Comparison of ENCODE assay signal across 3 cellular contexts in genomic region chr11:135027461-135027860, GRCh38.
TF ChIP-seq lines count a peak whose summit lies in the region.

No MANE protein-coding gene starts in this region.

TF ChIP-seq in A549, 52 proteins besides CTCF, POLR2A, EP300 and RAD21 (continued from another document):
- TF ChIP-seq REST (IDR thresholded peaks at IDR 0.05) (peak; percentile 91), RCOR1 (IDR thresholded peaks at IDR 0.05; ENCODE audit: low read depth, low read length) (no peak)

TF ChIP-seq in GM23338, 12 proteins besides CTCF, POLR2A, EP300 and RAD21:
- TF ChIP-seq ZNF462 (CRISPR knock-in tag; IDR thresholded peaks at IDR 0.05) (no peak), ETS1 (IDR thresholded peaks at IDR 0.05) (no peak), CREB1 (CRISPR knock-in tag; IDR thresholded peaks at IDR 0.05; ENCODE audit: low read depth) (peak; percentile 69; the same call in 1 of the 2 replicates), STAT1 (IDR thresholded peaks at IDR 0.05; ENCODE audit: unreplicated experiment) (no peak), EZH2 (IDR thresholded peaks at IDR 0.05; ENCODE audit: low read depth, unreplicated experiment) (no peak), ZNF331 (CRISPR knock-in tag; IDR thresholded peaks at IDR 0.05; ENCODE audit: low read depth) (no peak), EZH2phosphoT487 (IDR thresholded peaks at IDR 0.05; ENCODE audit: unreplicated experiment) (no peak), REST (IDR thresholded peaks at IDR 0.05; ENCODE audit: unreplicated experiment) (peak; percentile 96), ZNF114 (CRISPR knock-in tag; IDR thresholded peaks at IDR 0.05) (no peak), NANOG (IDR thresholded peaks at IDR 0.05; ENCODE audit: borderline replicate concordance) (no peak)
TF ChIP-seq in GM23338: peak in this region for 2.

TF ChIP-seq in WTC11, 78 proteins besides CTCF, POLR2A, EP300 and RAD21 (continued from another document):
- no peak for TF ChIP-seq ARID4B (CRISPR knock-in tag; IDR thresholded peaks at IDR 0.05; ENCODE audit: borderline replicate concordance)
- no peak for TF ChIP-seq EMX1 (CRISPR knock-in tag; IDR thresholded peaks at IDR 0.05)
- TF ChIP-seq SMAD4 (CRISPR knock-in tag; IDR thresholded peaks at IDR 0.05): peak; percentile 33; the same call in 1 of the 2 replicates
- peak; percentile 38; the same call in 1 of the 2 replicates for TF ChIP-seq USF1 (CRISPR knock-in tag; IDR thresholded peaks at IDR 0.05)
TF ChIP-seq in WTC11: peak in this region for 5.
